Comparison of ENCODE assay signal across 11 cellular contexts in genomic region chr5:7395432-7396168, GRCh38. TPM values are rescaled to one million over a fixed set of nuclear protein-coding genes. Genes with fewer than 3 reads are reported as not detected.
A peak's percentile ranks its signal among the peaks of the same experiment; 100 is the strongest.
DNase-seq lines count a peak whose midpoint lies in the region; ATAC-seq and TF ChIP-seq lines count a peak whose summit lies in the region.
"Had no signal": no experiment of that assay in that cellular context is flagged by ENCODE, and none has a peak within 500 bp of the region (broad histone marks: within the 10 kb centered on the region; RNA-seq: fewer than 3 reads in every experiment).

Gene ADCY2 (plus strand): TSS chr5:7396138. CDS start chr5:7396297, 159 bp downstream.

- no peak within 1 kb of the TSS for H2BK120ac ChIP-seq in neuronal stem cell (ENCODE audit: low read depth, low read length)

- H3K14ac ChIP-seq in neuronal stem cell (ENCODE audit: low read length), result peak within 1 kb of the TSS; percentile 75

- peak within 1 kb of the TSS; percentile 20 for H2AK5ac ChIP-seq in neuronal stem cell (ENCODE audit: low read depth, low read length)

- intact Hi-C loops in heart right ventricle (cut with DNase I) (loop anchor here in 3 of 10 donors (10.0 kb wide), 2 partner anchors 571 to 631 kb away; no protein-coding TSS in a partner anchor), Right ventricle myocardium superior (cut with DNase I) (no loop called here), aorta (cut with DNase I) (loop anchor here (5.0 kb wide), 1 partner anchor 352 kb away; no protein-coding TSS in a partner anchor)

- TF ChIP-seq POLR2A in gastroesophageal sphincter (IDR thresholded peaks at IDR 0.05), result no peak

- H3K23ac ChIP-seq in neuronal stem cell (ENCODE audit: low read depth, low read length, poor library complexity), result peak within 1 kb of the TSS; percentile 59

- H3K18ac ChIP-seq in neuronal stem cell (ENCODE audit: low read length), result peak within 1 kb of the TSS; percentile 95

- DNase-seq in heart right ventricle (no peak), Right ventricle myocardium superior (no peak), neuronal stem cell (ENCODE audit: low spot score) (no peak), aorta (peak in 1 of 2 donors; percentile 77), NCI-H187 treated with DMSO at 0.1 percent for 48 hours (lab: John Stamatoyannopoulos, UW) (no peak)
- DNase-seq: KBM-7 had no signal

- peak within 1 kb of the TSS; percentile 96 for H2AFZ ChIP-seq in neuronal stem cell (ENCODE audit: low read length)

- no peaks in the 10 kb centered on the region for H3K79me1 ChIP-seq in neuronal stem cell (ENCODE audit: low read depth, low read length)

- H3K36me3 ChIP-seq in heart right ventricle (no peaks in the 10 kb centered on the region), gastroesophageal sphincter (no peaks in the 10 kb centered on the region), neuronal stem cell (replicated peaks in 1 of 2; ENCODE audit: control insufficient read depth in 2 of 2, insufficient read depth in 2 of 2, low read length in 2 of 2) (no peaks in the 10 kb centered on the region), aorta (ENCODE audit: control insufficient read depth in 1 of 2, insufficient read depth in 2 of 2, low read length in 1 of 2) (no peaks in the 10 kb centered on the region)
- H3K36me3 ChIP-seq: BLaER1, neutrophil had no signal

- H3K9me3 ChIP-seq in heart right ventricle (no peaks in the 10 kb centered on the region), gastroesophageal sphincter (no peaks in the 10 kb centered on the region), neuronal stem cell (replicated peaks in 1 of 2; ENCODE audit: control insufficient read depth in 2 of 2, insufficient read depth in 1 of 2, low read depth in 1 of 2, low read length in 2 of 2) (no peaks in the 10 kb centered on the region), aorta (ENCODE audit: control insufficient read depth, low read length) (no peaks in the 10 kb centered on the region)
- H3K9me3 ChIP-seq: neutrophil had no signal

- H3K4me1 ChIP-seq in heart right ventricle (peaks cover 0 to 12% (median 0%) of the 10 kb centered on the region in 9 donors), gastroesophageal sphincter (peaks cover 0 to 32% (median 5%) of the 10 kb centered on the region in 3 donors), neuronal stem cell (ENCODE audit: control insufficient read depth in 2 of 2, insufficient read depth in 1 of 2, low read depth in 1 of 2, low read length in 2 of 2) (peaks cover 0 to 1% of the 10 kb centered on the region in 2 donors), aorta (ENCODE audit: control insufficient read depth in 1 of 2, insufficient read depth in 2 of 2, low read length in 2 of 2) (no peaks in the 10 kb centered on the region)
- H3K4me1 ChIP-seq: BLaER1 had no signal

- TF ChIP-seq CTCF in heart right ventricle (IDR thresholded peaks at IDR 0.05) (no peak), gastroesophageal sphincter (IDR thresholded peaks at IDR 0.05) (no peak)

- H3K4me3 ChIP-seq in heart right ventricle, result peak within 1 kb of the TSS in 9 of 10 donors; percentile 17 to 47 (median 40)
- H3K4me3 ChIP-seq in gastroesophageal sphincter, result peak within 1 kb of the TSS; percentile 51 to 75
- peak within 1 kb of the TSS; percentile 77 to 89 for H3K4me3 ChIP-seq in neuronal stem cell (ENCODE audit: low read length in 2 of 2)
- H3K4me3 ChIP-seq in aorta (ENCODE audit: low read length in 2 of 2), result peak within 1 kb of the TSS; percentile 55 to 72
- H3K4me3 ChIP-seq: BLaER1 had no signal

- H2BK12ac ChIP-seq in neuronal stem cell (ENCODE audit: low read length), result peak within 1 kb of the TSS; percentile 53

- H4K91ac ChIP-seq in neuronal stem cell (ENCODE audit: low read depth, low read length, poor library complexity), result no peak within 1 kb of the TSS

- peak in 4 of 8 donors; percentile 28 to 40 (median 32) for ATAC-seq in heart right ventricle
- no peak for ATAC-seq in Right ventricle myocardium superior (ENCODE audit: poor library complexity)
- ATAC-seq in gastroesophageal sphincter, result peak; percentile 73
- peak; percentile 33 for ATAC-seq in aorta (ENCODE audit: low FRiP score)
- ATAC-seq in GM18498 (IDR thresholded peaks at IDR 0.05; ENCODE audit: unreplicated experiment), result no peak
- ATAC-seq in GM21786 (IDR thresholded peaks at IDR 0.05; ENCODE audit: unreplicated experiment), result no peak

- H3K27me3 ChIP-seq in heart right ventricle, result peaks cover 4 to 67% (median 63%) of the 10 kb centered on the region in 7 donors
- peaks cover 22% of the 10 kb centered on the region for H3K27me3 ChIP-seq in gastroesophageal sphincter
- peaks cover 0 to 9% (median 0%) of the 10 kb centered on the region in 3 experiments for H3K27me3 ChIP-seq in neuronal stem cell (ENCODE audit: control insufficient read depth in 3 of 3, insufficient read depth in 3 of 3, low read depth in 1 of 3, low read length in 3 of 3)
- H3K27me3 ChIP-seq in aorta (ENCODE audit: control insufficient read depth in 1 of 2, insufficient read depth in 2 of 2, low read length in 1 of 2), result no peaks in the 10 kb centered on the region
- H3K27me3 ChIP-seq: BLaER1 had no signal

- peak within 1 kb of the TSS; percentile 96 for H3K4me2 ChIP-seq in neuronal stem cell (ENCODE audit: insufficient read depth, low read length, poor library complexity, severe bottlenecking)
- H3K4me2 ChIP-seq: BLaER1 had no signal

- peak within 1 kb of the TSS; percentile 76 for H2BK15ac ChIP-seq in neuronal stem cell (ENCODE audit: low read length)

- H3K4ac ChIP-seq in neuronal stem cell (ENCODE audit: low read length), result no peak within 1 kb of the TSS

- H3K27ac ChIP-seq in heart right ventricle (no peak within 1 kb of the TSS), gastroesophageal sphincter (peak within 1 kb of the TSS; percentile 13 to 86 (median 84)), neuronal stem cell (replicated peaks; ENCODE audit: low read length) (no peak within 1 kb of the TSS), aorta (ENCODE audit: low read depth in 1 of 2, low read length in 2 of 2) (peak within 1 kb of the TSS in 1 of 2 donors; percentile 56)
- H3K27ac ChIP-seq: BLaER1, neutrophil had no signal

- no peak within 1 kb of the TSS for H4K8ac ChIP-seq in neuronal stem cell (ENCODE audit: low read depth, low read length)

- no peak for TF ChIP-seq EP300 in gastroesophageal sphincter (IDR thresholded peaks at IDR 0.05)

- peak within 1 kb of the TSS; percentile 90 for H3K9ac ChIP-seq in neuronal stem cell (ENCODE audit: low read depth, low read length, poor library complexity)
- H3K9ac ChIP-seq: BLaER1 had no signal

- H2BK5ac ChIP-seq in neuronal stem cell (ENCODE audit: low read length), result peak within 1 kb of the TSS; percentile 39

- 1 to 2% methylated on average over 40 to 71 of the region's 73 CpGs for WGBS in heart right ventricle, 2 donors
- no CpG with 5 or more reads among the region's 73 CpGs for WGBS in gastroesophageal sphincter (ENCODE audit: low coverage in 1 of 2), 2 donors
- no CpG with 5 or more reads among the region's 73 CpGs for WGBS in neuronal stem cell (ENCODE audit: extremely low coverage in 2 of 2, insufficient read length in 2 of 2, insufficient replicate concordance in 1 of 2), 2 donors
- 1 to 3% methylated on average over 15 to 73 of the region's 73 CpGs for WGBS in aorta, 2 donors

RNA-seq across cellular contexts. Expression of gene ADCY2, which starts in this region (rescaled TPM):
- under 1 TPM; 0.04 to 0.90 (median 0.22) TPM for total RNA-seq in heart right ventricle
- polyA plus RNA-seq in heart right ventricle, result under 1 TPM; 0.07 to 0.13 TPM
- total RNA-seq in Right ventricle myocardium superior, result 0.40 TPM
- 10 to 100 TPM in 2 of 4 donors, 1 to 10 TPM in 2; 5.8 to 15.9 (median 8.9) TPM for total RNA-seq in gastroesophageal sphincter
- 1.9 TPM for polyA plus RNA-seq in neuronal stem cell (2013, experiment 1 of 2)
- polyA plus RNA-seq in neuronal stem cell (2013, experiment 2 of 2), result 1.7 TPM
- total RNA-seq in aorta, result 1 to 10 TPM; 7.1 to 9.3 TPM
- polyA plus RNA-seq in aorta, result 1 to 10 TPM in 1 of 2 donors, under 1 TPM in 1; 0.56 to 6.4 TPM

Comparison
In these comparisons a context has a peak if more than half of its experiments do, and no peak if none do; other contexts are left out.
1. ATAC-seq: peak in gastroesophageal sphincter (single experiment) and aorta (single experiment); none in Right ventricle myocardium superior (single experiment), GM18498 (single experiment) and GM21786 (single experiment).
2. H3K27ac ChIP-seq: peak in gastroesophageal sphincter (4 of 4); none in heart right ventricle (0 of 10) and neuronal stem cell (single experiment).
3. Peak in every context shown above with its lines, with median percentiles within 50 percentile points of each other: H3K4me3 ChIP-seq.